In genomic region chr21:16372546-16372945, GRCh38 we compare ENCODE assay signal across 19 cellular contexts.
DNase-seq lines count a peak whose midpoint lies in the region; ATAC-seq, FAIRE-seq and TF ChIP-seq lines count a peak whose summit lies in the region.
"Had no signal": no experiment of that assay in that cellular context is flagged by ENCODE, and none has a peak within 500 bp of the region (broad histone marks: within the 10 kb centered on the region; RNA-seq: fewer than 3 reads in every experiment).

No MANE protein-coding gene starts in this region.

- H3K4me1 ChIP-seq in adipocyte (ENCODE audit: control insufficient read depth, insufficient read depth, low read length): peaks cover 14% of the 10 kb centered on the region
- peaks cover 17% of the 10 kb centered on the region for H3K4me1 ChIP-seq in psoas muscle
- H3K4me1 ChIP-seq: A549, Caco-2 had no signal

- H3K36me3 Mint-ChIP-seq in Calu3 (ENCODE audit: insufficient read depth, unreplicated experiment) (no peaks in the 10 kb centered on the region), immature natural killer cell (no peaks in the 10 kb centered on the region), T-helper 17 cell (ENCODE audit: low read depth) (no peaks in the 10 kb centered on the region)

- H3K4me3 ChIP-seq in adipocyte (ENCODE audit: low read length): no peak overlapping the region
- peak overlapping the region in 1 of 59 donors; percentile 13 for H3K4me3 ChIP-seq in dorsolateral prefrontal cortex
- H3K4me3 ChIP-seq in psoas muscle: no peak overlapping the region
- no peak overlapping the region for H3K4me3 ChIP-seq in WERI-Rb-1 (ENCODE audit: low read depth, low read length)
- H3K4me3 ChIP-seq: A549 had no signal

- H3K4me3 Mint-ChIP-seq in Calu3 (ENCODE audit: low read depth, unreplicated experiment) (no peak overlapping the region), immature natural killer cell (no peak overlapping the region), T-helper 17 cell (no peak overlapping the region)
- H3K4me3 Mint-ChIP-seq: CD4-positive, alpha-beta T cell had no signal

- H3K27ac ChIP-seq in dorsolateral prefrontal cortex (peak overlapping the region in 36 of 59 donors; percentile 2 to 82 (median 42)), psoas muscle (peak overlapping the region; percentile 27), WERI-Rb-1 (no peak overlapping the region)
- H3K27ac ChIP-seq: A549 had no signal

- H3K27me3 Mint-ChIP-seq in Calu3 (ENCODE audit: unreplicated experiment) (no peaks in the 10 kb centered on the region), immature natural killer cell (ENCODE audit: low read depth in 3 of 3) (no peaks in the 10 kb centered on the region), T-helper 17 cell (no peaks in the 10 kb centered on the region)
- H3K27me3 Mint-ChIP-seq: CD4-positive, alpha-beta T cell had no signal

- no peak overlapping the region for H3K9ac ChIP-seq in adipocyte (ENCODE audit: low read length)

- peak overlapping the region; percentile 24 for H3K27ac Mint-ChIP-seq in Calu3 (ENCODE audit: unreplicated experiment)
- no peak overlapping the region for H3K27ac Mint-ChIP-seq in immature natural killer cell
- H3K27ac Mint-ChIP-seq in T-helper 17 cell: no peak overlapping the region
- H3K27ac Mint-ChIP-seq: CD4-positive, alpha-beta T cell had no signal

- FAIRE-seq in GM19239 (lab: Jason Lieb, UNC): no peak
- FAIRE-seq: A549, HepG2 had no signal

- H3K27me3 ChIP-seq in adipocyte (replicated peaks; ENCODE audit: control insufficient read depth, insufficient read depth, low read length): no peaks in the 10 kb centered on the region
- no peaks in the 10 kb centered on the region for H3K27me3 ChIP-seq in dorsolateral prefrontal cortex
- no peaks in the 10 kb centered on the region for H3K27me3 ChIP-seq in psoas muscle (ENCODE audit: insufficient read depth in 3 of 3, low read length in 2 of 3)
- no peaks in the 10 kb centered on the region for H3K27me3 ChIP-seq in WERI-Rb-1 (ENCODE audit: insufficient read depth, low read depth, severe bottlenecking)

- H3K36me3 ChIP-seq in adipocyte (ENCODE audit: control insufficient read depth, insufficient read depth, low read length, severe bottlenecking) (no peaks in the 10 kb centered on the region), psoas muscle (ENCODE audit: insufficient read depth in 1 of 2, low read depth in 1 of 2) (no peaks in the 10 kb centered on the region), WERI-Rb-1 (no peaks in the 10 kb centered on the region)

- ATAC-seq in psoas muscle: no peak
- ATAC-seq in T-helper 17 cell: no peak
- ATAC-seq: A549, HCT116, HepG2 had no signal

- 0 to 25% (median 6%) methylated on average over 1 of the region's 1 CpG for WGBS in psoas muscle, 3 donors

- H3K9me3 ChIP-seq in adipocyte (ENCODE audit: control insufficient read depth, low read length) (no peaks in the 10 kb centered on the region), psoas muscle (no peaks in the 10 kb centered on the region), WERI-Rb-1 (ENCODE audit: severe bottlenecking) (no peaks in the 10 kb centered on the region), T-helper 17 cell (ENCODE audit: control insufficient read depth, low read length, poor library complexity, severe bottlenecking) (no peaks in the 10 kb centered on the region)
- H3K9me3 ChIP-seq: A549, Caco-2 had no signal

- DNase-seq in Calu3: no peak
- DNase-seq in adipocyte (ENCODE audit: low read depth): peak; percentile 51
- no peak for DNase-seq in dorsolateral prefrontal cortex
- no peak for DNase-seq in psoas muscle
- DNase-seq in GM19239 (ENCODE audit: insufficient read length, low spot score): no peak
- no peak for DNase-seq in immature natural killer cell
- no peak for DNase-seq in WERI-Rb-1
- DNase-seq in T-helper 17 cell: no peak
- DNase-seq: AML-193; Caco-2; CD4-positive, alpha-beta T cell; DMS153; DMS79; GF-D8; GOT3; H7 had no signal

- no TSS peak for BruUV-seq in Calu3 (replicated peaks; lab: Mats Ljungman, UMichigan)

- H3K9me3 Mint-ChIP-seq in Calu3 (ENCODE audit: low read depth, unreplicated experiment) (no peaks in the 10 kb centered on the region), immature natural killer cell (peaks cover 4 to 12% (median 7%) of the 10 kb centered on the region in 6 donors)
- H3K9me3 Mint-ChIP-seq: CD4-positive, alpha-beta T cell had no signal

- H3K4me1 Mint-ChIP-seq in Calu3 (ENCODE audit: low read depth, unreplicated experiment) (no peaks in the 10 kb centered on the region), immature natural killer cell (no peaks in the 10 kb centered on the region), T-helper 17 cell (no peaks in the 10 kb centered on the region)

- intact Hi-C loops in Calu3 (cut with micrococcal nuclease; ENCODE audit: unreplicated experiment) (no loop called here), dorsolateral prefrontal cortex (cut with DNase I) (no loop called here), psoas muscle (cut with DNase I) (loop anchor here in 1 of 2 donors (5.0 kb wide), 1 partner anchor 45 kb away; no protein-coding TSS in a partner anchor)

- TF ChIP-seq CTCF in Calu3 (IDR thresholded peaks at IDR 0.05; ENCODE audit: unreplicated experiment) (no peak), dorsolateral prefrontal cortex (IDR thresholded peaks at IDR 0.05 in 54 of 56, conservative IDR thresholded peaks at IDR 0.05 in 2 of 56; ENCODE audit: low read depth in 1 of 56, partially characterized antibody in 56 of 56) (no peak), psoas muscle (IDR thresholded peaks at IDR 0.05) (no peak), WERI-Rb-1 (IDR thresholded peaks at IDR 0.05; ENCODE audit: low read depth, low read length) (no peak)

- CTCF ChIA-PET in Calu3 (lab: Charles Lee): no interaction called here
